Comparison of ENCODE assay signal across 8 cellular contexts in the genomic region with DNA sequence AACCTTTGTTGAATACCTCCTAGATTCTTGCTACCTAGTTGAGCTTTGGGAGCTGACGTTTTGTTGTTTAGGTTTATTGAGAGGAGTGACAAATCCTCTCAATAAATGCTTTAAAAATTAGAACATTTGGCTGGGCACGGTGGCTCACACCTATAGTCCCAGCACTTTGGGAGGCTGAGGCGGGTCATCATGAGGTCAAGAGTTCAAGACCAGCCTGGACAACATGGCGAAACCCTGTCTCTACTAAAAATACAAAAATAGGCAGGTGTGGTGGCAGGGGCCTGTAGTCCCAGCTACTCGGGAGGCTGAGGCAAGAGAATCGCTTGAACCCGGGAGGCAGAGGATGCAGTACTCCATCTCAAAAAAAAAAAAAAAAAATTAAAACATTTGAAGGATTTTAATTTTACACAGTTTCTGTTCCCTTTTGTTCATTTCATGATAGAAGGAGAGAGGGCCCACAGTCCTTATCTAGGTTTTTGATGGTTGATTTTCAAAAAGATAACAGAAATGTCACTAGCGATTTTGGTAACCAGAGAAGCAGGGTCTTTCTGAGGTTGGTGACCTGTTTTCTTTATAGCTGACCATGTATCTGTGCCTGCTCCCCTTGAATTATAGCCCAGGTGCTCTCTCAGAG. TPM values are rescaled to one million over a fixed set of nuclear protein-coding genes. Genes with fewer than 3 reads are reported as not detected.
DNase-seq lines count a peak whose midpoint lies in the region; ATAC-seq and TF ChIP-seq lines count a peak whose summit lies in the region.

No MANE protein-coding gene starts in this region.

- peak overlapping the region; percentile 89 for H3K27ac Mint-ChIP-seq in activated CD4-positive, alpha-beta T cell treated with anti-CD3 and anti-CD28 coated beads, Interleukin-2, amount 10 ng/mL, durations not matched to agents 24 days and 14 days

- H3K27me3 Mint-ChIP-seq in activated CD4-positive, alpha-beta T cell treated with anti-CD3 and anti-CD28 coated beads, Interleukin-2, amount 10 ng/mL, durations not matched to agents 24 days and 14 days = no peaks in the 10 kb centered on the region

- H3K36me3 ChIP-seq in Panc1 (ENCODE audit: control insufficient read depth, insufficient read depth, low read length) (peaks cover 37% of the 10 kb centered on the region), esophagus muscularis mucosa (peaks cover 0 to 54% (median 35%) of the 10 kb centered on the region in 4 donors), SJCRH30 (peaks cover 79% of the 10 kb centered on the region)

- TF ChIP-seq POLR2A in esophagus muscularis mucosa (IDR thresholded peaks at IDR 0.05; ENCODE audit: low read depth) = no peak

- DNase-seq in activated CD4-positive, alpha-beta T cell treated with anti-CD3 and anti-CD28 coated beads, Interleukin-2, amount 10 ng/mL, durations not matched to agents 24 days and 14 days = no peak
- no peak for DNase-seq in activated CD4-positive, alpha-beta T cell treated with anti-CD3 and anti-CD28 coated beads for 4 hours
- DNase-seq in Panc1 (ENCODE audit: low read depth, low spot score) (no peak), esophagus muscularis mucosa (ENCODE audit: extremely low spot score) (no peak), substantia nigra (lab: John Stamatoyannopoulos, UW) (no peak), NCI-H2171 (lab: John Stamatoyannopoulos, UW) (no peak), SJCRH30 (no peak), SHP77 treated with DMSO at 0.1 percent for 48 hours (lab: John Stamatoyannopoulos, UW) (no peak)

- BruUV-seq in Panc1 (replicated peaks; lab: Mats Ljungman, UMichigan) = no TSS peak

- intact Hi-C loops in activated CD4-positive, alpha-beta T cell treated with anti-CD3 and anti-CD28 coated beads, Interleukin-2, amount 10 ng/mL, durations not matched to agents 24 days and 14 days (cut with micrococcal nuclease) = loop anchor here (1.0 to 2.0 kb wide), 6 partner anchors 20 to 163 kb away; no protein-coding TSS in a partner anchor
- intact Hi-C loops in Panc1 (cut with micrococcal nuclease; ENCODE audit: unreplicated experiment) = no loop called here
- intact Hi-C loops in esophagus muscularis mucosa (cut with DNase I) = no loop called here

- POLR2A ChIA-PET in Panc1 (lab: Charles Lee) = interaction anchor here (0.6 kb wide), 1 partner anchor 56 kb away, joined by 4 read pairs; no protein-coding TSS in a partner anchor

- peaks cover 78% of the 10 kb centered on the region for H3K4me1 Mint-ChIP-seq in activated CD4-positive, alpha-beta T cell treated with anti-CD3 and anti-CD28 coated beads, Interleukin-2, amount 10 ng/mL, durations not matched to agents 24 days and 14 days

- H3K27me3 ChIP-seq in Panc1 (ENCODE audit: control insufficient read depth, insufficient read depth, low read length) (no peaks in the 10 kb centered on the region), esophagus muscularis mucosa (no peaks in the 10 kb centered on the region), SJCRH30 (no peaks in the 10 kb centered on the region)

- TF ChIP-seq EP300 in esophagus muscularis mucosa (IDR thresholded peaks at IDR 0.05) = no peak

- H3K4me3 Mint-ChIP-seq in activated CD4-positive, alpha-beta T cell treated with anti-CD3 and anti-CD28 coated beads, Interleukin-2, amount 10 ng/mL, durations not matched to agents 24 days and 14 days = peak overlapping the region; percentile 72

- WGBS in esophagus muscularis mucosa = 78% methylated on average over 8 of the region's 8 CpGs

- ATAC-seq in Panc1 = no peak

- CTCF ChIA-PET in Panc1 (lab: Charles Lee) = interaction anchor here (0.7 kb wide), 1 partner anchor 45 kb away, joined by 3 read pairs; no protein-coding TSS in a partner anchor

- H3K4me1 ChIP-seq in Panc1 (ENCODE audit: control insufficient read depth, insufficient read depth, low read length) (peaks cover 9% of the 10 kb centered on the region), esophagus muscularis mucosa (peaks cover 65 to 82% (median 72%) of the 10 kb centered on the region in 4 donors), SJCRH30 (peaks cover 5% of the 10 kb centered on the region; the same call in 1 of the 2 replicates)

- in situ Hi-C loops in Panc1 (cut with HindIII; ENCODE audit: low pct_unique_long_range_greater_than_20kb, low sequenced_read_pairs) = no loop called here

- no peak overlapping the region for H3K4me3 ChIP-seq in Panc1 (ENCODE audit: low read depth in 2 of 2, low read length in 2 of 2)
- no peak overlapping the region for H3K4me3 ChIP-seq in esophagus muscularis mucosa
- H3K4me3 ChIP-seq in SJCRH30 = no peak overlapping the region

- H3K9me3 Mint-ChIP-seq in activated CD4-positive, alpha-beta T cell treated with anti-CD3 and anti-CD28 coated beads, Interleukin-2, amount 10 ng/mL, durations not matched to agents 24 days and 14 days = no peaks in the 10 kb centered on the region

- H3K27ac ChIP-seq in Panc1 (ENCODE audit: low read length) = peak overlapping the region; percentile 49
- peak overlapping the region in 3 of 4 donors; percentile 28 to 64 (median 38) for H3K27ac ChIP-seq in esophagus muscularis mucosa (replicated peaks in 1 of 4)
- H3K27ac ChIP-seq in substantia nigra (ENCODE audit: low read depth, low read length, poor library complexity, severe bottlenecking) = peak overlapping the region; percentile 69
- no peak overlapping the region for H3K27ac ChIP-seq in SJCRH30

- peaks cover 64% of the 10 kb centered on the region for H3K36me3 Mint-ChIP-seq in activated CD4-positive, alpha-beta T cell treated with anti-CD3 and anti-CD28 coated beads, Interleukin-2, amount 10 ng/mL, durations not matched to agents 24 days and 14 days (ENCODE audit: low read depth)

- TF ChIP-seq CTCF in Panc1 (IDR thresholded peaks at IDR 0.05) (no peak), esophagus muscularis mucosa (IDR thresholded peaks at IDR 0.05) (no peak)

- H3K9me3 ChIP-seq in Panc1 (ENCODE audit: control insufficient read depth, insufficient read depth, low read depth, low read length) (no peaks in the 10 kb centered on the region), esophagus muscularis mucosa (no peaks in the 10 kb centered on the region), SJCRH30 (replicated peaks) (no peaks in the 10 kb centered on the region; the same call in 1 of the 2 replicates)

RNA-seq across cellular contexts. Expression of gene PIGV, which starts 44.2 kb away (rescaled TPM):
- total RNA-seq in activated CD4-positive, alpha-beta T cell treated with anti-CD3 and anti-CD28 coated beads, Interleukin-2, amount 10 ng/mL, durations not matched to agents 24 days and 14 days = 15.2 and 16.0 TPM in 2 replicates
- total RNA-seq in Panc1 (2021; ENCODE audit: unreplicated experiment) (20.1 TPM), esophagus muscularis mucosa (10 to 100 TPM; 11.8 to 15.2 (median 13.7) TPM)
- 20.2 TPM for polyA plus RNA-seq in Panc1 (2012; ENCODE audit: insufficient read length)
- total RNA-seq in SJCRH30 (2014; rRNA removed; shearing (Covaris generic)) = 5.8 and 6.2 TPM in 2 replicates

RNA-seq across cellular contexts. Expression of gene ARID1A, which starts 47.7 kb away (rescaled TPM):
- 111 and 117 TPM in 2 replicates for total RNA-seq in activated CD4-positive, alpha-beta T cell treated with anti-CD3 and anti-CD28 coated beads, Interleukin-2, amount 10 ng/mL, durations not matched to agents 24 days and 14 days
- total RNA-seq in Panc1 (2021; ENCODE audit: unreplicated experiment) (110 TPM), esophagus muscularis mucosa (10 to 100 TPM; 36.8 to 76.2 (median 44.5) TPM)
- polyA plus RNA-seq in Panc1 (2012; ENCODE audit: insufficient read length) = 130 TPM
- 57.3 and 57.9 TPM in 2 replicates for total RNA-seq in SJCRH30 (2014; rRNA removed; shearing (Covaris generic))
